Comparison of ENCODE assay signal across 1 cellular context in genomic region chr5:112419050-112419595, GRCh38.
TF ChIP-seq lines count a peak whose summit lies in the region.

Gene EPB41L4A (minus strand): TSS chr5:112419277. CDS start chr5:112419039, 238 bp downstream.

TF ChIP-seq in HEK293, 187 proteins besides CTCF, POLR2A, EP300 and RAD21 (continued from another document and continues in another):
- TF ChIP-seq ZBTB49 (tag by site-specific recombination; IDR thresholded peaks at IDR 0.05; ENCODE audit: low read depth): no peak
- TF ChIP-seq ZNF148 (tag by site-specific recombination; IDR thresholded peaks at IDR 0.05; ENCODE audit: borderline replicate concordance): no peak
- TF ChIP-seq MZF1 (tag by site-specific recombination; IDR thresholded peaks at IDR 0.05; ENCODE audit: borderline replicate concordance): no peak
- no peak for TF ChIP-seq ZSCAN16 (tag by site-specific recombination; IDR thresholded peaks at IDR 0.05)
- no peak for TF ChIP-seq OVOL3 (tag by site-specific recombination; IDR thresholded peaks at IDR 0.05)
- no peak for TF ChIP-seq ZNF514 (tag by site-specific recombination; IDR thresholded peaks at IDR 0.05)
- TF ChIP-seq ZNF404 (tag by site-specific recombination; IDR thresholded peaks at IDR 0.05): no peak
- TF ChIP-seq ZNF416 (tag by site-specific recombination; IDR thresholded peaks at IDR 0.05): no peak
- no peak; the same call in 1 of the 2 replicates for TF ChIP-seq ZNF777 (tag by site-specific recombination; IDR thresholded peaks at IDR 0.05; ENCODE audit: borderline replicate concordance)
- TF ChIP-seq ZBTB11 (tag by site-specific recombination; conservative IDR thresholded peaks at IDR 0.05; ENCODE audit: low read depth): no peak; the same call in 1 of the 2 replicates
- no peak for TF ChIP-seq ZNF501 (tag by site-specific recombination; IDR thresholded peaks at IDR 0.05)
- TF ChIP-seq ZBTB10 (tag by site-specific recombination; IDR thresholded peaks at IDR 0.05): no peak
- TF ChIP-seq ZNF629 (tag by site-specific recombination; IDR thresholded peaks at IDR 0.05): 0 out of 2 replicates have a peak, but pooled peaks have one; percentile 16
- TF ChIP-seq ZNF518A (tag by site-specific recombination; conservative IDR thresholded peaks at IDR 0.05; ENCODE audit: low read depth): no peak
- no peak for TF ChIP-seq ZNF26 (tag by site-specific recombination; IDR thresholded peaks at IDR 0.05)
- TF ChIP-seq INSM2 (tag by site-specific recombination; IDR thresholded peaks at IDR 0.05): no peak
- no peak for TF ChIP-seq KLF10 (tag by site-specific recombination; IDR thresholded peaks at IDR 0.05)
- no peak for TF ChIP-seq TSHZ1 (tag by site-specific recombination; IDR thresholded peaks at IDR 0.05; ENCODE audit: borderline replicate concordance)
- TF ChIP-seq ZNF335 (tag by site-specific recombination; conservative IDR thresholded peaks at IDR 0.05): no peak
- TF ChIP-seq ZNF37A (tag by site-specific recombination; IDR thresholded peaks at IDR 0.05): no peak
- no peak for TF ChIP-seq KLF7 (tag by site-specific recombination; IDR thresholded peaks at IDR 0.05; ENCODE audit: borderline replicate concordance)
- TF ChIP-seq ZNF140 (tag by site-specific recombination; IDR thresholded peaks at IDR 0.05): no peak
- peak; percentile 40; the same call in 1 of the 2 replicates for TF ChIP-seq IKZF3 (tag by site-specific recombination; IDR thresholded peaks at IDR 0.05)
- TF ChIP-seq HOXD13 (CRISPR knock-in tag; IDR thresholded peaks at IDR 0.05; ENCODE audit: borderline replicate concordance): no peak
- TF ChIP-seq HOXA7 (CRISPR knock-in tag; IDR thresholded peaks at IDR 0.05; ENCODE audit: borderline replicate concordance): no peak
- TF ChIP-seq ATF2 (tag by site-specific recombination; IDR thresholded peaks at IDR 0.05; ENCODE audit: low read depth): no peak
